ENCODE assay signal across 1 cellular context in the genomic region with DNA sequence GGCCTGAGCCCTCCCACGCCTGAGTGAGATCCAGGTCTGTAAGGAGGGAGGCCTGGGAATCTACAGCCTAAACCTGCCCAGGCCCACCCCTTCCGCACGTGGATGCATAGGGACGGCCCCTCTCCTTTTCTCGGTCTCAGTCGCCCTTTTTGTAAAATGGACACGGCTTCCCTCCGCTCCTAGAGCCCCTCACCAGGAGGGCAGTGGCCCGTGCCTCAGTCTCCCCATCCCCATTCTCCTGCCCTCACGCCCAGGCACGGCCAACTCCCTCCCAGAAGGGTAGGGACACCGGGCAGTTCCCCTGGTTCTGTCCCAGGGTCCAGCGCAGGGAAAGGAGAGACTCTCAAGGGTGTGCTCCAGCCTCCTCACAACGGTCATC.
TF ChIP-seq lines count a peak whose summit lies in the region.

No MANE protein-coding gene starts in this region.

TF ChIP-seq in HepG2, 621 proteins besides CTCF, POLR2A, EP300 and RAD21 (continued from another document and continues in another):
- TF ChIP-seq ZNF431 (CRISPR knock-in tag; IDR thresholded peaks at IDR 0.05; ENCODE audit: borderline replicate concordance, low read depth): 0 out of 2 replicates have a peak, but pooled peaks have one; percentile 23
- no peak for TF ChIP-seq ZNF850 (CRISPR knock-in tag; conservative IDR thresholded peaks at IDR 0.05)
- TF ChIP-seq, protein P1, sequence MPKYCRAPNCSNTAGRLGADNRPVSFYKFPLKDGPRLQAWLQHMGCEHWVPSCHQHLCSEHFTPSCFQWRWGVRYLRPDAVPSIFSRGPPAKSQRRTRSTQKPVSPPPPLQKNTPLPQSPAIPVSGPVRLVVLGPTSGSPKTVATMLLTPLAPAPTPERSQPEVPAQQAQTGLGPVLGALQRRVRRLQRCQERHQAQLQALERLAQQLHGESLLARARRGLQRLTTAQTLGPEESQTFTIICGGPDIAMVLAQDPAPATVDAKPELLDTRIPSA (CRISPR knock-in tag; IDR thresholded peaks at IDR 0.05; ENCODE audit: borderline replicate concordance): 0 out of 2 replicates have a peak, but pooled peaks have one; percentile 58
- TF ChIP-seq, protein P2, sequence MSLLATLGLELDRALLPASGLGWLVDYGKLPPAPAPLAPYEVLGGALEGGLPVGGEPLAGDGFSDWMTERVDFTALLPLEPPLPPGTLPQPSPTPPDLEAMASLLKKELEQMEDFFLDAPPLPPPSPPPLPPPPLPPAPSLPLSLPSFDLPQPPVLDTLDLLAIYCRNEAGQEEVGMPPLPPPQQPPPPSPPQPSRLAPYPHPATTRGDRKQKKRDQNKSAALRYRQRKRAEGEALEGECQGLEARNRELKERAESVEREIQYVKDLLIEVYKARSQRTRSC (CRISPR knock-in tag; IDR thresholded peaks at IDR 0.05; ENCODE audit: low read depth): no peak
- peak; percentile 45; the same call in 1 of the 2 replicates for TF ChIP-seq DRAP1 (CRISPR knock-in tag; IDR thresholded peaks at IDR 0.05)
- no peak for TF ChIP-seq ZKSCAN5 (CRISPR knock-in tag; IDR thresholded peaks at IDR 0.05)
- no peak for TF ChIP-seq HNRNPK (IDR thresholded peaks at IDR 0.05; ENCODE audit: low read depth, low read length, poor library complexity, severe bottlenecking)
- no peak for TF ChIP-seq ZNF674 (CRISPR knock-in tag; IDR thresholded peaks at IDR 0.05; ENCODE audit: low read depth)
- peak; percentile 66; the same call in 1 of the 2 replicates for TF ChIP-seq SALL1 (CRISPR knock-in tag; IDR thresholded peaks at IDR 0.05)
- TF ChIP-seq IRX3 (CRISPR knock-in tag; IDR thresholded peaks at IDR 0.05; ENCODE audit: borderline replicate concordance, low read depth): no peak
- 0 out of 2 replicates have a peak, but pooled peaks have one; percentile 89 for TF ChIP-seq SMAD9 (CRISPR knock-in tag; IDR thresholded peaks at IDR 0.05)
- TF ChIP-seq ZNF737 (CRISPR knock-in tag; IDR thresholded peaks at IDR 0.05; ENCODE audit: borderline replicate concordance): peak; percentile 46; the same call in 1 of the 2 replicates
- no peak for TF ChIP-seq ZNF552 (CRISPR knock-in tag; IDR thresholded peaks at IDR 0.05; ENCODE audit: borderline replicate concordance)
- no peak for TF ChIP-seq TP53 (CRISPR knock-in tag; conservative IDR thresholded peaks at IDR 0.05)
- no peak for TF ChIP-seq MED8 (CRISPR knock-in tag; IDR thresholded peaks at IDR 0.05; ENCODE audit: insufficient replicate concordance)
- TF ChIP-seq ZNF121 (CRISPR knock-in tag; IDR thresholded peaks at IDR 0.05): no peak
- no peak for TF ChIP-seq STAT5B (CRISPR knock-in tag; IDR thresholded peaks at IDR 0.05)
- TF ChIP-seq ZNF251 (CRISPR knock-in tag; IDR thresholded peaks at IDR 0.05): peak; percentile 69; the same call in 1 of the 2 replicates
- TF ChIP-seq, protein P3, sequence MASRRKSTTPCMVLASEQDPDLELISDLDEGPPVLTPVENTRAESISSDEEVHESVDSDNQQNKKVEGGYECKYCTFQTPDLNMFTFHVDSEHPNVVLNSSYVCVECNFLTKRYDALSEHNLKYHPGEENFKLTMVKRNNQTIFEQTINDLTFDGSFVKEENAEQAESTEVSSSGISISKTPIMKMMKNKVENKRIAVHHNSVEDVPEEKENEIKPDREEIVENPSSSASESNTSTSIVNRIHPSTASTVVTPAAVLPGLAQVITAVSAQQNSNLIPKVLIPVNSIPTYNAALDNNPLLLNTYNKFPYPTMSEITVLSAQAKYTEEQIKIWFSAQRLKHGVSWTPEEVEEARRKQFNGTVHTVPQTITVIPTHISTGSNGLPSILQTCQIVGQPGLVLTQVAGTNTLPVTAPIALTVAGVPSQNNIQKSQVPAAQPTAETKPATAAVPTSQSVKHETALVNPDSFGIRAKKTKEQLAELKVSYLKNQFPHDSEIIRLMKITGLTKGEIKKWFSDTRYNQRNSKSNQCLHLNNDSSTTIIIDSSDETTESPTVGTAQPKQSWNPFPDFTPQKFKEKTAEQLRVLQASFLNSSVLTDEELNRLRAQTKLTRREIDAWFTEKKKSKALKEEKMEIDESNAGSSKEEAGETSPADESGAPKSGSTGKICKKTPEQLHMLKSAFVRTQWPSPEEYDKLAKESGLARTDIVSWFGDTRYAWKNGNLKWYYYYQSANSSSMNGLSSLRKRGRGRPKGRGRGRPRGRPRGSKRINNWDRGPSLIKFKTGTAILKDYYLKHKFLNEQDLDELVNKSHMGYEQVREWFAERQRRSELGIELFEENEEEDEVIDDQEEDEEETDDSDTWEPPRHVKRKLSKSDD (CRISPR knock-in tag; IDR thresholded peaks at IDR 0.05; ENCODE audit: low read depth): no peak
- 0 out of 2 replicates have a peak, but pooled peaks have one; percentile 45 for TF ChIP-seq ONECUT2 (CRISPR knock-in tag; IDR thresholded peaks at IDR 0.05)
- peak; percentile 14; the same call in 1 of the 2 replicates for TF ChIP-seq TAF1 (CRISPR knock-in tag; IDR thresholded peaks at IDR 0.05)
- TF ChIP-seq, protein P4, sequence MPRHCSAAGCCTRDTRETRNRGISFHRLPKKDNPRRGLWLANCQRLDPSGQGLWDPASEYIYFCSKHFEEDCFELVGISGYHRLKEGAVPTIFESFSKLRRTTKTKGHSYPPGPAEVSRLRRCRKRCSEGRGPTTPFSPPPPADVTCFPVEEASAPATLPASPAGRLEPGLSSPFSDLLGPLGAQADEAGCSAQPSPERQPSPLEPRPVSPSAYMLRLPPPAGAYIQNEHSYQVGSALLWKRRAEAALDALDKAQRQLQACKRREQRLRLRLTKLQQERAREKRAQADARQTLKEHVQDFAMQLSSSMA (CRISPR knock-in tag; IDR thresholded peaks at IDR 0.05): no peak
- TF ChIP-seq HNF1B (CRISPR knock-in tag; IDR thresholded peaks at IDR 0.05): no peak
- no peak for TF ChIP-seq MLLT10 (CRISPR knock-in tag; IDR thresholded peaks at IDR 0.05)
- no peak for TF ChIP-seq ZNF354B (CRISPR knock-in tag; IDR thresholded peaks at IDR 0.05)
- no peak; the same call in 1 of the 2 replicates for TF ChIP-seq UBTF (CRISPR knock-in tag; IDR thresholded peaks at IDR 0.05)
- no peak for TF ChIP-seq ZFP62 (CRISPR knock-in tag; IDR thresholded peaks at IDR 0.05)
- 0 out of 2 replicates have a peak, but pooled peaks have one; percentile 41 for TF ChIP-seq ZNF747 (CRISPR knock-in tag; IDR thresholded peaks at IDR 0.05; ENCODE audit: borderline replicate concordance)
- peak; percentile 10 for TF ChIP-seq AGO1 (IDR thresholded peaks at IDR 0.05; ENCODE audit: low read depth, low read length, poor library complexity, severe bottlenecking)
- no peak for TF ChIP-seq E2F5 (CRISPR knock-in tag; conservative IDR thresholded peaks at IDR 0.05)
- no peak; the same call in 1 of the 2 replicates for TF ChIP-seq REL (CRISPR knock-in tag; conservative IDR thresholded peaks at IDR 0.05)
- TF ChIP-seq ZBTB39 (CRISPR knock-in tag; IDR thresholded peaks at IDR 0.05): no peak
- TF ChIP-seq ZNF256 (CRISPR knock-in tag; conservative IDR thresholded peaks at IDR 0.05): peak; percentile 89; the same call in 1 of the 2 replicates
- TF ChIP-seq MYC (CRISPR knock-in tag; IDR thresholded peaks at IDR 0.05; ENCODE audit: borderline replicate concordance): peak; percentile 88
- TF ChIP-seq, protein P5, sequence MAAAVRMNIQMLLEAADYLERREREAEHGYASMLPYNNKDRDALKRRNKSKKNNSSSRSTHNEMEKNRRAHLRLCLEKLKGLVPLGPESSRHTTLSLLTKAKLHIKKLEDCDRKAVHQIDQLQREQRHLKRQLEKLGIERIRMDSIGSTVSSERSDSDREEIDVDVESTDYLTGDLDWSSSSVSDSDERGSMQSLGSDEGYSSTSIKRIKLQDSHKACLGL (CRISPR knock-in tag; IDR thresholded peaks at IDR 0.05): no peak; the same call in 1 of the 2 replicates
- TF ChIP-seq ZFP91 (CRISPR knock-in tag; IDR thresholded peaks at IDR 0.05; ENCODE audit: borderline replicate concordance): no peak; the same call in 1 of the 2 replicates
- peak; percentile 84; the same call in 1 of the 2 replicates for TF ChIP-seq MEIS1 (CRISPR knock-in tag; IDR thresholded peaks at IDR 0.05; ENCODE audit: borderline replicate concordance)
- TF ChIP-seq FOSL2 (CRISPR knock-in tag; IDR thresholded peaks at IDR 0.05): 0 out of 2 replicates have a peak, but pooled peaks have one; percentile 3
- 0 out of 2 replicates have a peak, but pooled peaks have one; percentile 19 for TF ChIP-seq ZNF264 (CRISPR knock-in tag; IDR thresholded peaks at IDR 0.05)
- peak; percentile 39; the same call in 1 of the 2 replicates for TF ChIP-seq ZNF782 (CRISPR knock-in tag; IDR thresholded peaks at IDR 0.05; ENCODE audit: borderline replicate concordance)
- no peak; the same call in 1 of the 2 replicates for TF ChIP-seq ZNF232 (CRISPR knock-in tag; IDR thresholded peaks at IDR 0.05; ENCODE audit: borderline replicate concordance)
- no peak for TF ChIP-seq ZNF589 (CRISPR knock-in tag; conservative IDR thresholded peaks at IDR 0.05)
- TF ChIP-seq, protein P6, sequence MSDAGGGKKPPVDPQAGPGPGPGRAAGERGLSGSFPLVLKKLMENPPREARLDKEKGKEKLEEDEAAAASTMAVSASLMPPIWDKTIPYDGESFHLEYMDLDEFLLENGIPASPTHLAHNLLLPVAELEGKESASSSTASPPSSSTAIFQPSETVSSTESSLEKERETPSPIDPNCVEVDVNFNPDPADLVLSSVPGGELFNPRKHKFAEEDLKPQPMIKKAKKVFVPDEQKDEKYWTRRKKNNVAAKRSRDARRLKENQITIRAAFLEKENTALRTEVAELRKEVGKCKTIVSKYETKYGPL (CRISPR knock-in tag; IDR thresholded peaks at IDR 0.05): no peak
- no peak for TF ChIP-seq DNMT1 (CRISPR knock-in tag; IDR thresholded peaks at IDR 0.05)
- no peak for TF ChIP-seq CEBPB (IDR thresholded peaks at IDR 0.05; ENCODE audit: borderline replicate concordance, low read depth, low read length)
